ENCODE assay signal across 8 cellular contexts in the genomic region with DNA sequence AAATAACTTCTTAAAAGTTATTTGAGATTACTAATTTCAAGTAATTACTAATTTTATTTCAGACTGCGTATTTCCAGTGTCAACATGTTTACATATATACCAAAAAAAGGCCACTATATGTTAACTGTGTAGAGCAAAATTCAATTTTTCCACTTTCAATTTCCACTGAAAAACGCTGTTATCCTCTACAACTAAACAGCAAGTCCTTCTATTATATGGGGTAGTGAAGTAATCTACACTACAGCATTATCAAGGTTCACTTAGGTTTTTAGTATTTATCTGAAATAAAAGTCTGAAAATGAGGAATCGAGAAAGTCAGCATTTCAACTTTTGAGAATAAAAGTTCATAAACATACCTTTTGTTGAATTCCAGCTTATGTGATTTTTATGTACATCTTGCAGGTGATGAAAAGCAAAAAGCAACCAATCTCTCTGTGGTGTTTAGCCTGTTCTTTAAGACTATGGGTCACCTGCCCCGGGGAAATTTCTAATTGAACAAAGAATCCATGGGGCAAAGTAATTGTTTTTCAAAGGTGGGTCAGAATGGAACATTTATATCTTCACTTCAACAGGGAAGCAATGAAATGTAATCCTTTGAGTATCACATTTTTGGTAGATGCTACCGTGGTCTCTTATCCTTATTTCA. TPM values are rescaled to one million over a fixed set of nuclear protein-coding genes. Genes with fewer than 3 reads are reported as not detected.
A peak's percentile ranks its signal among the peaks of the same experiment; 100 is the strongest.
DNase-seq lines count a peak whose midpoint lies in the region; ATAC-seq and TF ChIP-seq lines count a peak whose summit lies in the region.

No MANE protein-coding gene starts in this region.

- H3K9me3 ChIP-seq in PC-3 (ENCODE audit: low read length), result no peaks in the 10 kb centered on the region
- no peaks in the 10 kb centered on the region for H3K9me3 ChIP-seq in esophagus muscularis mucosa
- H3K9me3 ChIP-seq in psoas muscle, result no peaks in the 10 kb centered on the region

- CTCF ChIA-PET in PC-3 (lab: Charles Lee), result no interaction called here

- H3K9me2 ChIP-seq in PC-3 (replicated peaks; ENCODE audit: low read length), result no peaks in the 10 kb centered on the region

- H3K4me1 ChIP-seq in PC-3 (ENCODE audit: insufficient read depth, low read length) (peaks cover 32% of the 10 kb centered on the region), esophagus muscularis mucosa (peaks cover 9 to 40% (median 32%) of the 10 kb centered on the region in 4 donors), psoas muscle (peaks cover 59% of the 10 kb centered on the region)

- POLR2A ChIA-PET in PC-3 (lab: Charles Lee; ENCODE audit: unreplicated experiment), result no interaction called here

- H3K79me2 ChIP-seq in PC-3 (ENCODE audit: low read length), result peaks cover 83% of the 10 kb centered on the region

- no peak overlapping the region for H2AFZ ChIP-seq in PC-3 (ENCODE audit: low read length)

- TF ChIP-seq CTCF in GM12875 (IDR thresholded peaks at IDR 0.05; ENCODE audit: borderline replicate concordance, insufficient read depth, low read depth, low read length), result no peak
- TF ChIP-seq CTCF in PC-3 (conservative IDR thresholded peaks at IDR 0.05; ENCODE audit: low read depth, low read length), result no peak
- no peak for TF ChIP-seq CTCF in esophagus muscularis mucosa (IDR thresholded peaks at IDR 0.05)
- no peak for TF ChIP-seq CTCF in psoas muscle (IDR thresholded peaks at IDR 0.05)

- peak overlapping the region; percentile 84 for H3K4me2 ChIP-seq in PC-3 (ENCODE audit: low read length)

- no peak for TF ChIP-seq EP300 in esophagus muscularis mucosa (IDR thresholded peaks at IDR 0.05)

- WGBS in esophagus muscularis mucosa, result 15% methylated on average over 5 of the region's 5 CpGs
- 16 to 20% (median 16%) methylated on average over 5 of the region's 5 CpGs for WGBS in psoas muscle, 3 donors

- peaks cover 8% of the 10 kb centered on the region for H3F3A ChIP-seq in PC-3 (ENCODE audit: low read length, unreplicated experiment)

- H3K4me3 ChIP-seq in GM12875 (ENCODE audit: low read depth, low read length) (peak overlapping the region; percentile 98), PC-3 (ENCODE audit: low read length) (peak overlapping the region; percentile 87), esophagus muscularis mucosa (peak overlapping the region; percentile 77 to 97 (median 91)), psoas muscle (peak overlapping the region; percentile 86)

- H3K27ac ChIP-seq in PC-3 (ENCODE audit: low read length) (no peak overlapping the region), esophagus muscularis mucosa (replicated peaks in 1 of 4) (peak overlapping the region; percentile 99), psoas muscle (peak overlapping the region; percentile 97)

- TF ChIP-seq POLR2A in esophagus muscularis mucosa (IDR thresholded peaks at IDR 0.05; ENCODE audit: low read depth), result no peak

- no peak for ATAC-seq in PC-3
- ATAC-seq in psoas muscle, result no peak
- ATAC-seq in GM19328 (IDR thresholded peaks at IDR 0.05; ENCODE audit: unreplicated experiment), result no peak
- no peak for ATAC-seq in GM21515 (IDR thresholded peaks at IDR 0.05; ENCODE audit: unreplicated experiment)
- no peak for ATAC-seq in GM18519 (IDR thresholded peaks at IDR 0.05; ENCODE audit: low FRiP score, unreplicated experiment)

- H3K27me3 ChIP-seq in PC-3 (ENCODE audit: low read length) (no peaks in the 10 kb centered on the region), esophagus muscularis mucosa (no peaks in the 10 kb centered on the region), psoas muscle (ENCODE audit: insufficient read depth in 3 of 3, low read length in 2 of 3) (no peaks in the 10 kb centered on the region)

- peaks cover 79% of the 10 kb centered on the region for H4K20me1 ChIP-seq in PC-3 (ENCODE audit: low read length)

- no peak for DNase-seq in PC-3
- no peak for DNase-seq in esophagus muscularis mucosa (ENCODE audit: extremely low spot score)
- DNase-seq in psoas muscle, result no peak
- DNase-seq in NCI-H510A (lab: John Stamatoyannopoulos, UW), result no peak

- peaks cover 44% of the 10 kb centered on the region for H3K36me3 ChIP-seq in PC-3 (ENCODE audit: low read depth, low read length)
- peaks cover 0 to 43% (median 8%) of the 10 kb centered on the region in 4 donors for H3K36me3 ChIP-seq in esophagus muscularis mucosa
- H3K36me3 ChIP-seq in psoas muscle (ENCODE audit: insufficient read depth in 1 of 2, low read depth in 1 of 2), result peaks cover 0 to 17% of the 10 kb centered on the region in 2 donors

- intact Hi-C loops in PC-3 (cut with micrococcal nuclease) (loop anchor here (5.0 kb wide), 2 partner anchors 155 to 250 kb away; no protein-coding TSS in a partner anchor), esophagus muscularis mucosa (cut with DNase I) (loop anchor here (2.0 to 10.0 kb wide), 4 partner anchors 65 to 412 kb away; no protein-coding TSS in a partner anchor), psoas muscle (cut with DNase I) (loop anchor here (5.0 to 10.0 kb wide), 3 partner anchors 328 to 430 kb away; no protein-coding TSS in a partner anchor)

- H3K9ac ChIP-seq in PC-3 (ENCODE audit: low read length), result peak overlapping the region; percentile 87

- no TSS peak for BruUV-seq in PC-3 (replicated peaks; lab: Mats Ljungman, UMichigan)

RNA-seq across cellular contexts. Expression of gene BTG1, which starts 3.3 kb away (rescaled TPM):
- total RNA-seq in PC-3 (2014; rRNA removed), result 16.0 and 29.8 TPM in 2 replicates
- 10 to 100 TPM; 40.6 to 66.4 (median 43.1) TPM for total RNA-seq in esophagus muscularis mucosa
- total RNA-seq in psoas muscle, result 10 to 100 TPM; 18.4 to 34.2 (median 28.5) TPM
- polyA plus RNA-seq in psoas muscle, result 10 to 100 TPM in 2 of 3 donors, 1 to 10 TPM in 1; 9.9 to 12.6 (median 10.6) TPM
